ENCODE assay signal across 9 cellular contexts in the genomic region with DNA sequence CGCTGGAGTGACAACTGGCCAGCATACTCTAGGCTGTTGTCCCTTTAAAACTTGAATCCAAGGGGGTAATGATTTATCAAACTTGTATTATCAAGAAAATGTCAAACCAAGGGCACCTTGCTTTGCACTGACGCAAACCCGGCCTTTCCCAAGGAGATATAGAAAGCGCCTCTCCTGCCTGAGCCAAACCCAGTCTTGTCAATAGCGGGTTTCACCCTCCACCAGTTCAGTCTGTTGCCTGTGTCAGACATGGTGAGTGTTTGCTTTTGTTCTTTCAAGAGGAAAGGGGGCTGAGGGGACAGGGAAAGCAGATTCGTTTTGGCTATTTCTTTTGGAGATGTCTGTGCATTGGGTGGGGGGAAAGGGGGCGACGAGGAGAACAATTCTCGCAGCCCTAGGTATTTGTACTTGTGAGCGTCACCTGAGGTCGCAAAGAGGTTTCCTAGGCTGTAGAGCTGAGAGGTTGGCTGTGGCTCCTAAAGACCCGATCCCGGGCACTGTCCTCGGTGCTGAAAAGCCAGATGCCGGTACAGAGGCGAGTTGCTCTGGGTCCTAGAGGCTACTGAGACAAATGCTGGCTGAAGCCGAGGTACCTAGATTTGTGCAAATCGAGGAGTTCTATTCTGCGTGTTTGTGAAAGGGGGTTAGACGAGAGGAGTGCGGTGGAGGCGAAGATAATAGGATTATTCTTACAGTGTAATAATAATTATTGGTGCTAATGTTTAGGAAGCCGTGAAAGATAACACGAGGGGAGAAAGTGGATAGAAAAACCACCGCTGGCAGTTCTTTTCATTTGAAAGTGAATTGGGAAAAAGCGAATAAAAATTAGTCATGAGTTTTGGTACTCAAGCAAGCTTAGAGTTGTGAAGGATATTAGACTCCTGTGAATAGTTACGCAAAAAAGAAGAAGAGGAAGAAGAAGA. TPM values are rescaled to one million over a fixed set of nuclear protein-coding genes. Genes with fewer than 3 reads are reported as not detected.
DNase-seq lines count a peak whose midpoint lies in the region; ATAC-seq and TF ChIP-seq lines count a peak whose summit lies in the region.
"Had no signal": no experiment of that assay in that cellular context is flagged by ENCODE, and none has a peak within 500 bp of the region (broad histone marks: within the 10 kb centered on the region; RNA-seq: fewer than 3 reads in every experiment).

A gene (plus strand): TSS at position 185 of the 923 bp plus-strand sequence. CDS start 65 bp downstream, at position 250.

- DNase-seq in GM19240 (ENCODE audit: insufficient read length, low spot score) (peak; percentile 28), MV-4-11 (lab: John Stamatoyannopoulos, UW) (peak; percentile 53), choroid plexus epithelial cell (ENCODE audit: low read depth) (peak; percentile 41), progenitor cell of endocrine pancreas (ENCODE audit: low spot score, unreplicated experiment) (peak; percentile 83), NCI-H510A treated with DMSO at 0.1 percent for 48 hours (lab: John Stamatoyannopoulos, UW) (no peak), NCI-H187 (lab: John Stamatoyannopoulos, UW) (no peak), NCI-H2171 (lab: John Stamatoyannopoulos, UW) (no peak)

- TF ChIP-seq CTCF in choroid plexus epithelial cell (conservative IDR thresholded peaks at IDR 0.05; ENCODE audit: low read depth, low read length) (no peak), progenitor cell of endocrine pancreas (IDR thresholded peaks at IDR 0.05; ENCODE audit: unreplicated experiment) (no peak)

- H3K4me3 ChIP-seq in choroid plexus epithelial cell (ENCODE audit: low read depth, low read length): no peak within 1 kb of the TSS

- no peak for ATAC-seq in HG02763 (IDR thresholded peaks at IDR 0.05; ENCODE audit: unreplicated experiment)

- no peaks in the 10 kb centered on the region for H3K36me3 Mint-ChIP-seq in progenitor cell of endocrine pancreas (ENCODE audit: insufficient read depth)

- H3K4me1 Mint-ChIP-seq in progenitor cell of endocrine pancreas (ENCODE audit: low read depth): peaks cover 1% of the 10 kb centered on the region

- H3K27me3 Mint-ChIP-seq in progenitor cell of endocrine pancreas: peaks cover 87% of the 10 kb centered on the region

- no peak within 1 kb of the TSS for H3K4me3 Mint-ChIP-seq in progenitor cell of endocrine pancreas (ENCODE audit: low read depth)
- H3K4me3 Mint-ChIP-seq: dendritic cell treated with granulocyte-macrophage colony-stimulating factor and Interleukin-4, amounts not matched to agents 40 ng/mL and 50 ng/mL, for 4 days had no signal

- H3K9me3 Mint-ChIP-seq in progenitor cell of endocrine pancreas (ENCODE audit: low read depth): no peaks in the 10 kb centered on the region

- H3K27ac Mint-ChIP-seq in progenitor cell of endocrine pancreas: no peak within 1 kb of the TSS
- H3K27ac Mint-ChIP-seq: dendritic cell treated with granulocyte-macrophage colony-stimulating factor and Interleukin-4, amounts not matched to agents 40 ng/mL and 50 ng/mL, for 4 days had no signal

RNA-seq across cellular contexts. Expression of the gene that starts here (rescaled TPM):
- not detected in 2 replicates for total RNA-seq in progenitor cell of endocrine pancreas

Comparison
In these comparisons a context has a peak if more than half of its experiments do, and no peak if none do; other contexts are left out.
1. Peak in DNase-seq in progenitor cell of endocrine pancreas; RNA of the gene not detected or under 1 TPM.
2. DNase-seq: peak in GM19240 (single experiment), MV-4-11 (single experiment) and choroid plexus epithelial cell (single experiment); none in NCI-H510A treated with DMSO at 0.1 percent for 48 hours (single experiment), NCI-H187 (0 of 2) and NCI-H2171 (single experiment).